Comparison of ENCODE assay signal across 34 cellular contexts in the genomic region with DNA sequence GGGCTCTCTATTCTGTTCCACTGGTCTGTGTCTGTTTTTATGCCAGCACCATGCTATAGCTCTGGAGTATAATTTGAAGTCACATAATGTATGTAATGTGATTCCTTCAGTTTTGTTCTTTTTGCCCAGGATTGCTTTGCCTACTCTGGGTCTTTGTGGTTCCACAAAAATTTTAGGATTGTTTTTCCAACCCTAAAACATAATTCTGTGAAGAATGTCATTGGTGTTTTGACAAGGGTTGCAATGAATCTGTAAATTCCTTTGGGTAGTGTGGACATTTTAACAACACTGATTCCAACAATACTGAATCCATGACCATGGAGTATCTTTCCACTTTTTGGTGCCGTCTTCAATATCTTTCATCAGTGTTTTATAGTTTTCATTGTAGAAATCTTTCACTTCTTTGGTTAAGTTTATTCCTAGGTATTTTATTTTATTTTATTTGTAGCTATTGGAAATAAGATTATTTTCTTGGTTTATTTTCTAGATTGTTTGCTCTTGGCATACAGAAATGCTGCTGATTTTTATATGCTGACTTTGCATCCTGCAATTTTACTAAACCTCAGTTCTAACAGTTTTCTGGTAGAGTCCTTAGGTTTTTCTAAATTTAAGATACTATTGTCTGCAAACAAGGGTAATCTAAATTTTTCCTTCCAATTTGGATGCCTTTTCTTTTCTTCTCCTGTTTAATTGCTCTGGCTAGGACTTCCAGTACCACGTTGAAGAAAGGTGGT. TPM values are rescaled to one million over a fixed set of nuclear protein-coding genes. Genes with fewer than 3 reads are reported as not detected.
DNase-seq lines count a peak whose midpoint lies in the region; ATAC-seq and TF ChIP-seq lines count a peak whose summit lies in the region.
"Had no signal": no experiment of that assay in that cellular context is flagged by ENCODE, and none has a peak within 500 bp of the region (broad histone marks: within the 10 kb centered on the region; RNA-seq: fewer than 3 reads in every experiment).

No MANE protein-coding gene starts in this region.

- no peaks in the 10 kb centered on the region for H3K27me3 ChIP-seq in adipocyte (replicated peaks; ENCODE audit: control insufficient read depth, insufficient read depth, low read length)
- H3K27me3 ChIP-seq: foreskin keratinocyte had no signal

- peaks cover 36% of the 10 kb centered on the region for H3K36me3 Mint-ChIP-seq in osteocyte (ENCODE audit: unreplicated experiment)
- H3K36me3 Mint-ChIP-seq in stimulated activated effector memory CD8-positive, alpha-beta T cell treated with anti-CD3 and anti-CD28 coated beads, Interleukin-12 subunit alpha, Interleukin-12 subunit beta, amount 100 ng/mL, for 72 hours, result no peaks in the 10 kb centered on the region
- H3K36me3 Mint-ChIP-seq: CD14-positive monocyte; stimulated activated naive B cell treated with anti-CD40 and anti-IgM and Interleukin-4, amounts not matched to agents 10 μg/mL and 1 μg/mL and 100 μg/mL, for 72 hours had no signal

- DNase-seq in EH (ENCODE audit: low read depth) (peak; percentile 86), adipocyte (ENCODE audit: low read depth) (peak; percentile 77), fibroblast of gingiva (ENCODE audit: low read depth) (peak; percentile 52), osteocyte (ENCODE audit: extremely low spot score, unreplicated experiment) (no peak), NCI-H1105 (lab: John Stamatoyannopoulos, UW) (no peak), C1 segment of cervical spinal cord (lab: John Stamatoyannopoulos, UW) (no peak)
- no peak for DNase-seq in stimulated activated effector memory CD8-positive, alpha-beta T cell treated with anti-CD3 and anti-CD28 coated beads, Interleukin-12 subunit alpha, Interleukin-12 subunit beta, amount 100 ng/mL, for 72 hours (ENCODE audit: low spot score in 2 of 2)
- DNase-seq: activated B cell treated with CpG ODN at 0.5 μM for 24 hours; activated CD4-positive, alpha-beta T cell treated with anti-CD3 and anti-CD28 coated beads, Interleukin-2, amount 50 U/mL, for 48 hours; activated naive CD4-positive, alpha-beta T cell; activated naive CD8-positive, alpha-beta T cell treated with anti-CD3 and anti-CD28 coated beads, Interleukin-2, amount 50 U/mL, for 24 hours; activated T-cell treated with anti-CD3 and anti-CD28 coated beads, Interleukin-2, amount 50 U/mL, for 72 hours; Caco-2; DMS53; foreskin keratinocyte; GM23248; head of caudate nucleus; KG1; kidney; naive thymus-derived CD8-positive, alpha-beta T cell; NCI-H1417 treated with DMSO at 0.1 percent for 48 hours; NCI-H2081; NCI-H526; NK-92 treated with Interleukin-12 subunit alpha and Interleukin-12 subunit beta, amount 100 ng/mL, for 24 hours; PC-3; SK-N-SH; stimulated activated naive B cell treated with anti-CD40 and anti-IgM and Interleukin-4, amounts not matched to agents 10 μg/mL and 1 μg/mL and 100 μg/mL, for 72 hours had no signal

- H3K27ac Mint-ChIP-seq in osteocyte (ENCODE audit: unreplicated experiment), result peak overlapping the region; percentile 57
- no peak overlapping the region for H3K27ac Mint-ChIP-seq in stimulated activated effector memory CD8-positive, alpha-beta T cell treated with anti-CD3 and anti-CD28 coated beads, Interleukin-12 subunit alpha, Interleukin-12 subunit beta, amount 100 ng/mL, for 72 hours
- H3K27ac Mint-ChIP-seq: activated B cell treated with CpG ODN at 0.5 μM for 24 hours; activated naive CD8-positive, alpha-beta T cell treated with anti-CD3 and anti-CD28 coated beads, Interleukin-2, amount 50 U/mL, for 24 hours; activated T-cell treated with anti-CD3 and anti-CD28 coated beads, Interleukin-2, amount 50 U/mL, for 72 hours; CD14-positive monocyte; mesothelial cell of epicardium; stimulated activated naive B cell treated with anti-CD40 and anti-IgM and Interleukin-4, amounts not matched to agents 10 μg/mL and 1 μg/mL and 100 μg/mL, for 72 hours; type B pancreatic cell had no signal

- peaks cover 16% of the 10 kb centered on the region for H3K4me1 ChIP-seq in adipocyte (ENCODE audit: control insufficient read depth, insufficient read depth, low read length)
- H3K4me1 ChIP-seq: prostate gland had no signal

- H3K36me3 ChIP-seq in adipocyte (ENCODE audit: control insufficient read depth, insufficient read depth, low read length, severe bottlenecking), result peaks cover 13% of the 10 kb centered on the region
- H3K36me3 ChIP-seq: prostate gland had no signal

- no peak for TF ChIP-seq CTCF in osteocyte (IDR thresholded peaks at IDR 0.05)

- no peak overlapping the region for H3K9ac ChIP-seq in adipocyte (ENCODE audit: low read length)
- H3K9ac ChIP-seq: GM23248, SK-N-SH had no signal

- no peak overlapping the region for H3K4me3 ChIP-seq in adipocyte (ENCODE audit: low read length)
- H3K4me3 ChIP-seq: GM23248, prostate gland had no signal

- peaks cover 65% of the 10 kb centered on the region for H3K4me1 Mint-ChIP-seq in osteocyte (ENCODE audit: unreplicated experiment)
- no peaks in the 10 kb centered on the region for H3K4me1 Mint-ChIP-seq in stimulated activated effector memory CD8-positive, alpha-beta T cell treated with anti-CD3 and anti-CD28 coated beads, Interleukin-12 subunit alpha, Interleukin-12 subunit beta, amount 100 ng/mL, for 72 hours
- H3K4me1 Mint-ChIP-seq: activated B cell treated with CpG ODN at 0.5 μM for 24 hours; activated naive CD8-positive, alpha-beta T cell treated with anti-CD3 and anti-CD28 coated beads, Interleukin-2, amount 50 U/mL, for 24 hours; CD14-positive monocyte; mesothelial cell of epicardium; naive thymus-derived CD8-positive, alpha-beta T cell; stimulated activated naive B cell treated with anti-CD40 and anti-IgM and Interleukin-4, amounts not matched to agents 10 μg/mL and 1 μg/mL and 100 μg/mL, for 72 hours had no signal

- peak overlapping the region; percentile 10 for H3K4me3 Mint-ChIP-seq in osteocyte (ENCODE audit: unreplicated experiment)
- H3K4me3 Mint-ChIP-seq in stimulated activated effector memory CD8-positive, alpha-beta T cell treated with anti-CD3 and anti-CD28 coated beads, Interleukin-12 subunit alpha, Interleukin-12 subunit beta, amount 100 ng/mL, for 72 hours, result no peak overlapping the region
- H3K4me3 Mint-ChIP-seq: activated B cell treated with CpG ODN at 0.5 μM for 24 hours; activated naive CD8-positive, alpha-beta T cell treated with anti-CD3 and anti-CD28 coated beads, Interleukin-2, amount 50 U/mL, for 24 hours; activated T-cell treated with anti-CD3 and anti-CD28 coated beads, Interleukin-2, amount 50 U/mL, for 72 hours; mesothelial cell of epicardium; stimulated activated naive B cell treated with anti-CD40 and anti-IgM and Interleukin-4, amounts not matched to agents 10 μg/mL and 1 μg/mL and 100 μg/mL, for 72 hours; type B pancreatic cell had no signal

- H3K9me3 Mint-ChIP-seq in osteocyte (ENCODE audit: unreplicated experiment), result peaks cover 14% of the 10 kb centered on the region
- peaks cover 10% of the 10 kb centered on the region for H3K9me3 Mint-ChIP-seq in stimulated activated effector memory CD8-positive, alpha-beta T cell treated with anti-CD3 and anti-CD28 coated beads, Interleukin-12 subunit alpha, Interleukin-12 subunit beta, amount 100 ng/mL, for 72 hours

- ATAC-seq in GM19395 (IDR thresholded peaks at IDR 0.05; ENCODE audit: unreplicated experiment), result no peak
- no peak for ATAC-seq in stimulated activated effector memory CD8-positive, alpha-beta T cell treated with anti-CD3 and anti-CD28 coated beads, Interleukin-12 subunit alpha, Interleukin-12 subunit beta, amount 100 ng/mL, for 72 hours
- ATAC-seq: activated naive CD8-positive, alpha-beta T cell treated with anti-CD3 and anti-CD28 coated beads, Interleukin-2, amount 50 U/mL, for 24 hours; activated T-cell treated with anti-CD3 and anti-CD28 coated beads, Interleukin-2, amount 50 U/mL, for 72 hours; foreskin keratinocyte; naive thymus-derived CD8-positive, alpha-beta T cell; PC-3; sciatic nerve; stimulated activated naive B cell treated with anti-CD40 and anti-IgM and Interleukin-4, amounts not matched to agents 10 μg/mL and 1 μg/mL and 100 μg/mL, for 72 hours had no signal

- no peaks in the 10 kb centered on the region for H3K9me3 ChIP-seq in adipocyte (ENCODE audit: control insufficient read depth, low read length)
- H3K9me3 ChIP-seq: Caco-2, prostate gland, SK-N-SH had no signal

- no peaks in the 10 kb centered on the region for H3K27me3 Mint-ChIP-seq in osteocyte (ENCODE audit: unreplicated experiment)
- H3K27me3 Mint-ChIP-seq: type B pancreatic cell had no signal

RNA-seq across cellular contexts. Expression of gene TJP1, which starts 29.7 kb away (rescaled TPM):
- total RNA-seq in osteocyte, result 113 and 119 TPM in 2 replicates
- total RNA-seq: naive thymus-derived CD8-positive, alpha-beta T cell; T-helper 1 cell treated with Interleukin-12 subunit alpha and Interleukin-12 subunit beta and Interleukin-4 antibody, amounts not matched to agents 30 ng/mL and 1 ng/mL, for 36 hours had no signal

Comparison
In these comparisons a context has a peak if more than half of its experiments do, and no peak if none do; other contexts are left out.
1. DNase-seq: peak in EH (single experiment), adipocyte (single experiment) and fibroblast of gingiva (single experiment); none in osteocyte (single experiment), NCI-H1105 (single experiment), stimulated activated effector memory CD8-positive, alpha-beta T cell treated with anti-CD3 and anti-CD28 coated beads, Interleukin-12 subunit alpha, Interleukin-12 subunit beta, amount 100 ng/mL, for 72 hours (0 of 2) and C1 segment of cervical spinal cord (0 of 14).